ENCODE assay signal across 8 cellular contexts in genomic region chr14:23005861-23006534, GRCh38. TPM values are rescaled to one million over a fixed set of nuclear protein-coding genes. Genes with fewer than 3 reads are reported as not detected.
DNase-seq lines count a peak whose midpoint lies in the region; ATAC-seq and TF ChIP-seq lines count a peak whose summit lies in the region.

No MANE protein-coding gene starts in this region.

- H2BK15ac ChIP-seq in IMR-90 (ENCODE audit: low read depth, low read length): no peak overlapping the region

- no peaks in the 10 kb centered on the region for H3K9me3 ChIP-seq in IMR-90 (ENCODE audit: control insufficient read depth, insufficient read depth, low read length)
- no peaks in the 10 kb centered on the region for H3K9me3 ChIP-seq in body of pancreas
- H3K9me3 ChIP-seq in mucosa of stomach (ENCODE audit: control insufficient read depth, low read length): no peaks in the 10 kb centered on the region

- peak overlapping the region; percentile 79; the same call in 1 of the 2 replicates for H3K4ac ChIP-seq in IMR-90 (ENCODE audit: low read depth, low read length)

- POLR2A ChIA-PET in IMR-90 (lab: Charles Lee; ENCODE audit: unreplicated experiment): interaction anchor here (1.0 to 1.5 kb wide), 2 partner anchors 10 to 19 kb away, joined by 4 to 5 read pairs; no protein-coding TSS in a partner anchor

- no peak for TF ChIP-seq CTCF in AG09309 (IDR thresholded peaks at IDR 0.05; ENCODE audit: control insufficient read depth, insufficient read depth, low read depth, low read length, missing control alignments)
- TF ChIP-seq CTCF in IMR-90 (conservative IDR thresholded peaks at IDR 0.05; ENCODE audit: low read depth, low read length): no peak
- TF ChIP-seq CTCF in body of pancreas (IDR thresholded peaks at IDR 0.05): no peak

- no peak for TF ChIP-seq RAD21 in IMR-90 (IDR thresholded peaks at IDR 0.05; ENCODE audit: low read length)

- no peak overlapping the region for H2AFZ ChIP-seq in IMR-90 (replicated peaks; ENCODE audit: low read length, poor library complexity)

- dilution Hi-C loops in IMR-90 (cut with HindIII; ENCODE audit: low sequenced_read_pairs, unreplicated experiment): no loop called here

- H3K4me3 ChIP-seq in AG09309 (ENCODE audit: control insufficient read depth, low read depth, low read length): peak overlapping the region; percentile 75
- peak overlapping the region; percentile 58; the same call in 1 of the 2 replicates for H3K4me3 ChIP-seq in IMR-90 (ENCODE audit: insufficient read depth, low read depth, low read length)
- H3K4me3 ChIP-seq in body of pancreas: no peak overlapping the region
- peak overlapping the region; percentile 15 for H3K4me3 ChIP-seq in mucosa of stomach (ENCODE audit: low read length)

- H3K9ac ChIP-seq in IMR-90 (ENCODE audit: low read depth, low read length) (peak overlapping the region; percentile 74), mucosa of stomach (ENCODE audit: low read length) (peak overlapping the region; percentile 62)

- H3K23ac ChIP-seq in IMR-90 (ENCODE audit: low read depth, low read length): peak overlapping the region; percentile 93; the same call in 1 of the 2 replicates

- H3K36me3 ChIP-seq in IMR-90 (ENCODE audit: control insufficient read depth, insufficient read depth, low read length) (no peaks in the 10 kb centered on the region), body of pancreas (replicated peaks in 1 of 2; ENCODE audit: insufficient read depth in 1 of 2, low read depth in 2 of 2) (no peaks in the 10 kb centered on the region), mucosa of stomach (ENCODE audit: control insufficient read depth, insufficient read depth, low read length) (no peaks in the 10 kb centered on the region)

- no peaks in the 10 kb centered on the region for H3K27me3 ChIP-seq in IMR-90 (ENCODE audit: control insufficient read depth, insufficient read depth, low read length)
- H3K27me3 ChIP-seq in body of pancreas: no peaks in the 10 kb centered on the region
- H3K27me3 ChIP-seq in mucosa of stomach (ENCODE audit: control insufficient read depth, insufficient read depth, low read length): no peaks in the 10 kb centered on the region

- peaks cover 2% of the 10 kb centered on the region; the same call in 1 of the 2 replicates for H3K4me1 ChIP-seq in IMR-90 (ENCODE audit: control insufficient read depth, insufficient read depth, low read length)
- H3K4me1 ChIP-seq in body of pancreas: peaks cover 18% of the 10 kb centered on the region
- H3K4me1 ChIP-seq in mucosa of stomach (ENCODE audit: control insufficient read depth, insufficient read depth, low read length): peaks cover 11% of the 10 kb centered on the region

- DNase-seq in AG09309 (ENCODE audit: low read depth) (no peak), IMR-90 (peak; percentile 40), body of pancreas (no peak), iPS-NIHi11 (ENCODE audit: low spot score) (no peak), GM19238 (ENCODE audit: insufficient read length, low spot score) (no peak), left lobe of liver (ENCODE audit: low spot score) (no peak)
- no peak for DNase-seq in activated CD4-positive, alpha-beta T cell treated with anti-CD3 and anti-CD28 coated beads, Interleukin-2, amount 50 U/mL, for 4 hours

- CTCF ChIA-PET in IMR-90 (lab: Yijun Ruan, JAX): interaction anchor here (1.1 to 3.2 kb wide), 5 partner anchors 10 to 63 kb away, joined by 3 to 20 read pairs (median 6); partner anchors contain the start of gene CDH24

- no peak for ATAC-seq in IMR-90 (ENCODE audit: low read depth)
- no peak for ATAC-seq in body of pancreas
- ATAC-seq in left lobe of liver: no peak

- in situ Hi-C loops in IMR-90 (cut with MboI; ENCODE audit: low sequenced_read_pairs): no loop called here

- BruUV-seq in IMR-90 (replicated peaks; lab: Mats Ljungman, UMichigan): no TSS peak

- H4K8ac ChIP-seq in IMR-90 (ENCODE audit: low read depth in 2 of 2, low read length in 2 of 2): peak overlapping the region in 1 of 2 experiments; percentile 52; a peak in 1 of 4 replicates

- no peaks in the 10 kb centered on the region for H4K20me1 ChIP-seq in IMR-90 (ENCODE audit: insufficient read depth, low read length)

- no peak overlapping the region for H2AK9ac ChIP-seq in IMR-90 (replicated peaks; ENCODE audit: low read depth, low read length, poor library complexity)

- no peak overlapping the region for H4K5ac ChIP-seq in IMR-90 (ENCODE audit: low read depth, low read length)

- WGBS in IMR-90 (ENCODE audit: extremely low coverage in 2 of 2, insufficient read length in 1 of 2), 2 experiments: no CpG with 5 or more reads among the region's 6 CpGs
- 13 to 23% methylated on average over 6 of the region's 6 CpGs for WGBS in body of pancreas, 2 donors

- H3K4me2 ChIP-seq in IMR-90 (ENCODE audit: low read depth, low read length): peak overlapping the region; percentile 92

- no peak overlapping the region for H2BK120ac ChIP-seq in IMR-90 (ENCODE audit: low read depth, low read length)

- no peak overlapping the region for H2AK5ac ChIP-seq in IMR-90 (ENCODE audit: low read depth, low read length)

- H3K9me1 ChIP-seq in IMR-90 (ENCODE audit: insufficient read depth, low read length): peaks cover 3% of the 10 kb centered on the region; the same call in 1 of the 2 replicates

- H3K79me1 ChIP-seq in IMR-90 (ENCODE audit: low read depth in 1 of 2, low read length in 2 of 2): peaks cover 0 to 12% of the 10 kb centered on the region in 2 experiments; a peak in 3 of 4 replicates

- no peak overlapping the region for H3K18ac ChIP-seq in IMR-90 (ENCODE audit: low read depth, low read length)

- H3K27ac ChIP-seq in IMR-90 (ENCODE audit: insufficient read depth, low read length) (no peak overlapping the region), body of pancreas (peak overlapping the region; percentile 79 to 97 (median 94))

- peak overlapping the region; percentile 87; the same call in 1 of the 2 replicates for H3K56ac ChIP-seq in IMR-90 (ENCODE audit: extremely low read depth, insufficient read depth, low read length)

- 0 out of 2 replicates have a peak overlapping the region, but pooled peaks have one; percentile 31 for H3K14ac ChIP-seq in IMR-90 (replicated peaks; ENCODE audit: low read depth, low read length)

- intact Hi-C loops in IMR-90 (cut with micrococcal nuclease) (loop anchor here (2.0 kb wide), 1 partner anchor 29 kb away; the partner anchor contains the start of gene PSMB5), body of pancreas (cut with DNase I) (no loop called here)

- H2BK20ac ChIP-seq in IMR-90 (ENCODE audit: low read depth, low read length): no peak overlapping the region

- TF ChIP-seq POLR2A in IMR-90 (IDR thresholded peaks at IDR 0.05; ENCODE audit: low read depth, low read length): no peak
- no peak for TF ChIP-seq POLR2A in body of pancreas (IDR thresholded peaks at IDR 0.05)

- no peak overlapping the region for H4K91ac ChIP-seq in IMR-90 (ENCODE audit: insufficient read depth, low read depth, low read length)

- H2BK5ac ChIP-seq in IMR-90 (ENCODE audit: low read depth, low read length, poor library complexity, severe bottlenecking): peak overlapping the region; percentile 74

TF ChIP-seq in IMR-90, 13 proteins besides CTCF, POLR2A, EP300 and RAD21 (continues in another document):
- TF ChIP-seq RCOR1 (IDR thresholded peaks at IDR 0.05; ENCODE audit: insufficient replicate concordance, low read length) (no peak), USF2 (IDR thresholded peaks at IDR 0.05; ENCODE audit: low read depth, low read length) (no peak), CHD1 (IDR thresholded peaks at IDR 0.05; ENCODE audit: low read depth, low read length) (no peak), CEBPB (IDR thresholded peaks at IDR 0.05; ENCODE audit: low read depth, low read length) (no peak)

RNA-seq across cellular contexts. Expression of gene C14orf93, which starts 3.9 kb away (rescaled TPM):
- total RNA-seq in IMR-90 (2012; rRNA removed): 4.7 and 5.7 TPM in 2 replicates
- polyA plus RNA-seq in IMR-90 (2012; rRNA removed): 4.7 and 5.4 TPM in 2 replicates
- 3.8 and 5.1 TPM in 2 replicates for polyA plus RNA-seq in IMR-90 (2012; cell fraction: cytosol; rRNA removed)
- 10.0 and 12.8 TPM in 2 replicates for polyA plus RNA-seq in IMR-90 (2012; cell fraction: nucleus; rRNA removed; ENCODE audit: low replicate concordance)
- 10 to 100 TPM in 1 of 2 donors, 1 to 10 TPM in 1; 4.0 to 11.2 TPM for total RNA-seq in body of pancreas
- 4.3 TPM for total RNA-seq in left lobe of liver

RNA-seq across cellular contexts. Expression of gene AJUBA, which starts 23.6 kb away (rescaled TPM):
- total RNA-seq in IMR-90 (2012; rRNA removed) (57.2 and 67.6 TPM in 2 replicates), body of pancreas (10 to 100 TPM; 15.8 to 19.5 TPM), left lobe of liver (8.6 TPM)
- polyA plus RNA-seq in IMR-90 (2012; rRNA removed): 46.3 and 46.4 TPM in 2 replicates
- 31.5 and 33.3 TPM in 2 replicates for polyA plus RNA-seq in IMR-90 (2012; cell fraction: cytosol; rRNA removed)
- polyA plus RNA-seq in IMR-90 (2012; cell fraction: nucleus; rRNA removed; ENCODE audit: low replicate concordance): 56.1 and 57.4 TPM in 2 replicates

RNA-seq across cellular contexts. Expression of gene PSMB5, which starts 28.7 kb away (rescaled TPM):
- 268 and 310 TPM in 2 replicates for total RNA-seq in IMR-90 (2012; rRNA removed)
- polyA plus RNA-seq in IMR-90 (2012; rRNA removed): 321 and 335 TPM in 2 replicates
- polyA plus RNA-seq in IMR-90 (2012; cell fraction: cytosol; rRNA removed): 284 and 429 TPM in 2 replicates
- 118 and 128 TPM in 2 replicates for polyA plus RNA-seq in IMR-90 (2012; cell fraction: nucleus; rRNA removed; ENCODE audit: low replicate concordance)
- total RNA-seq in body of pancreas: 10 to 100 TPM; 47.0 to 93.3 TPM
- total RNA-seq in left lobe of liver: 59.9 TPM

RNA-seq across cellular contexts. Expression of gene PSMB11, which starts 36.0 kb away (rescaled TPM):
- not detected in 2 replicates for total RNA-seq in IMR-90 (2012; rRNA removed)
- not detected in 2 replicates for polyA plus RNA-seq in IMR-90 (2012; rRNA removed)
- polyA plus RNA-seq in IMR-90 (2012; cell fraction: cytosol; rRNA removed): 0.01 TPM in 1 of 2 replicates, not detected in the other
- polyA plus RNA-seq in IMR-90 (2012; cell fraction: nucleus; rRNA removed; ENCODE audit: low replicate concordance): not detected in 2 replicates
- not detected for total RNA-seq in body of pancreas
- total RNA-seq in left lobe of liver: not detected

RNA-seq across cellular contexts. Expression of gene HAUS4, which starts 49.1 kb away (rescaled TPM):
- 19.2 and 24.2 TPM in 2 replicates for total RNA-seq in IMR-90 (2012; rRNA removed)
- polyA plus RNA-seq in IMR-90 (2012; rRNA removed): 13.5 and 16.9 TPM in 2 replicates
- 6.4 and 11.7 TPM in 2 replicates for polyA plus RNA-seq in IMR-90 (2012; cell fraction: cytosol; rRNA removed)
- polyA plus RNA-seq in IMR-90 (2012; cell fraction: nucleus; rRNA removed; ENCODE audit: low replicate concordance): 11.4 and 23.7 TPM in 2 replicates
- 10 to 100 TPM; 16.8 to 47.0 TPM for total RNA-seq in body of pancreas
- 9.7 TPM for total RNA-seq in left lobe of liver

Comparison
In these comparisons a context has a peak if more than half of its experiments do, and no peak if none do; other contexts are left out.
1. H3K4me3 ChIP-seq: peak in AG09309 (single experiment), IMR-90 (single experiment) and mucosa of stomach (single experiment); none in body of pancreas (0 of 2).